Comparison of ENCODE assay signal across 11 cellular contexts in the genomic region with DNA sequence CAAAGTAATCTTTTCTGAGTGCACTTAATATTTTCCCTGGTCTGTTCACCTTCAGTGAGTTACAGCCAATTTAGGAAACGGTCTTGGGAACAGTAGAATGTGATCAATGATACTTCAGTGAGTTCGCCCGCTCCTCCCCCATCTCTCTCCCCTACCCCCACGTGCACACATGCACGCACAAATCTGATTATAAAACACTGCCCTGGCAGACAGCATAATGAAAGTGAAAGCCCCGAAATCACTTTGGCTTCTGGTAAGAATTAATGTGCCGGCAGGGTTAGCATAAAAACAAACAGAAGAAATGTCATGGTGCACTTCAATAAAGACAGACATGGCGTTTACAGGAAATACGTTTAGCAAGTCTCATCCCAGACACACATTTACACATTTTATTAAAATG.
DNase-seq lines count a peak whose midpoint lies in the region; ATAC-seq, FAIRE-seq and TF ChIP-seq lines count a peak whose summit lies in the region.
"Had no signal": no experiment of that assay in that cellular context is flagged by ENCODE, and none has a peak within 500 bp of the region (broad histone marks: within the 10 kb centered on the region; RNA-seq: fewer than 3 reads in every experiment).

No MANE protein-coding gene starts in this region.

- H3K36me3 ChIP-seq in liver (ENCODE audit: control insufficient read depth in 4 of 4, insufficient read depth in 3 of 4, low read depth in 1 of 4, low read length in 3 of 4) (peaks cover 2 to 27% (median 18%) of the 10 kb centered on the region in 4 donors), HepG2 (replicated peaks in 1 of 2; ENCODE audit: control insufficient read depth in 1 of 2, insufficient read depth in 2 of 2, low read length in 2 of 2) (peaks cover 20 to 73% of the 10 kb centered on the region in 2 experiments), vagina (peaks cover 0 to 13% of the 10 kb centered on the region in 2 donors)

- H3K27me3 Mint-ChIP-seq in activated CD8-positive, alpha-beta T cell treated with anti-CD3 and anti-CD28 coated beads, Interleukin-2, amount 10 ng/mL, durations not matched to agents 7 days and 5 days (ENCODE audit: low read depth): peaks cover 12% of the 10 kb centered on the region

- peaks cover 0 to 3% (median 0%) of the 10 kb centered on the region in 4 donors for H3K4me1 ChIP-seq in liver (ENCODE audit: control insufficient read depth in 4 of 4, insufficient read depth in 4 of 4, low read length in 3 of 4)
- no peaks in the 10 kb centered on the region for H3K4me1 ChIP-seq in HepG2 (ENCODE audit: insufficient read depth, low read length)
- peaks cover 14% of the 10 kb centered on the region for H3K4me1 ChIP-seq in vagina
- H3K4me1 ChIP-seq: right atrium auricular region had no signal

- TF ChIP-seq POLR2A in HepG2 (IDR thresholded peaks at IDR 0.05; ENCODE audit: insufficient read depth in 1 of 2, low read depth in 2 of 2, low read length in 2 of 2) (no peak), vagina (IDR thresholded peaks at IDR 0.05) (no peak)

- no peak overlapping the region for H3K4me3 ChIP-seq in liver (ENCODE audit: low read depth in 1 of 3, low read length in 3 of 3)
- no peak overlapping the region for H3K4me3 ChIP-seq in HepG2 (replicated peaks in 1 of 3; ENCODE audit: insufficient read depth in 1 of 3, low read depth in 2 of 3, low read length in 3 of 3)
- H3K4me3 ChIP-seq in vagina: peak overlapping the region; percentile 16 to 30
- H3K4me3 ChIP-seq: right atrium auricular region had no signal

- WGBS in liver: 62% methylated on average over 9 of the region's 9 CpGs
- WGBS in HepG2 (ENCODE audit: low lambda C conversion rate): 95% methylated on average over 9 of the region's 9 CpGs

- peak overlapping the region; percentile 2 to 14 for H3K27ac ChIP-seq in liver (ENCODE audit: low read depth in 1 of 2, low read length in 2 of 2)
- no peak overlapping the region for H3K27ac ChIP-seq in HepG2 (ENCODE audit: extremely low read length, insufficient read depth, low read length)
- no peak overlapping the region for H3K27ac ChIP-seq in vagina
- H3K27ac ChIP-seq: right atrium auricular region had no signal

- DNase-seq in HepG2 (ENCODE audit: low spot score) (no peak), lung microvascular endothelial cell (ENCODE audit: low read depth in 2 of 2) (peak; percentile 26 to 40), vagina (ENCODE audit: extremely low spot score in 2 of 2) (no peak), DMS153 treated with DMSO at 0.1 percent for 48 hours (lab: John Stamatoyannopoulos, UW; ENCODE audit: unreplicated experiment) (no peak), islet precursor cell (no peak)
- peak; percentile 26 for DNase-seq in activated CD8-positive, alpha-beta T cell treated with anti-CD3 and anti-CD28 coated beads, Interleukin-2, amount 10 ng/mL, durations not matched to agents 7 days and 5 days
- DNase-seq: activated CD8-positive, alpha-beta memory T cell treated with anti-CD3 and anti-CD28 coated beads, Interleukin-2, amount 50 U/mL, for 4 hours; endodermal cell had no signal

- peaks cover 11% of the 10 kb centered on the region for H3K4me1 Mint-ChIP-seq in activated CD8-positive, alpha-beta T cell treated with anti-CD3 and anti-CD28 coated beads, Interleukin-2, amount 10 ng/mL, durations not matched to agents 7 days and 5 days (ENCODE audit: low read depth)

- no peaks in the 10 kb centered on the region for H3K36me3 Mint-ChIP-seq in activated CD8-positive, alpha-beta T cell treated with anti-CD3 and anti-CD28 coated beads, Interleukin-2, amount 10 ng/mL, durations not matched to agents 7 days and 5 days (ENCODE audit: low read depth)

- intact Hi-C loops in HepG2 (cut with micrococcal nuclease; ENCODE audit: unreplicated experiment): no loop called here
- intact Hi-C loops in vagina (cut with DNase I): no loop called here

- BruUV-seq in HepG2 (replicated peaks; lab: Mats Ljungman, UMichigan): no TSS peak

- H3K9ac ChIP-seq in liver (ENCODE audit: low read depth in 1 of 2, low read length in 2 of 2) (no peak overlapping the region), HepG2 (ENCODE audit: insufficient read depth, low read depth, low read length) (no peak overlapping the region)

- H3K27me3 ChIP-seq in liver (ENCODE audit: control insufficient read depth in 4 of 4, insufficient read depth in 4 of 4, low read length in 3 of 4) (no peaks in the 10 kb centered on the region), HepG2 (ENCODE audit: control insufficient read depth in 1 of 2, insufficient read depth in 2 of 2, low read length in 2 of 2) (no peaks in the 10 kb centered on the region), vagina (no peaks in the 10 kb centered on the region)
- H3K27me3 ChIP-seq: right atrium auricular region had no signal

- H3K79me2 ChIP-seq in HepG2 (ENCODE audit: insufficient read depth, low read length): no peaks in the 10 kb centered on the region

- in situ Hi-C loops in HepG2 (cut with HindIII; ENCODE audit: extremely low pct_ligation_motif_present, low pct_unique_long_range_greater_than_20kb): no loop called here

- TF ChIP-seq RAD21 in liver (IDR thresholded peaks at IDR 0.05) (no peak), HepG2 (CRISPR knock-in tag; IDR thresholded peaks at IDR 0.05) (no peak)

- POLR2A ChIA-PET in HepG2 (lab: Yijun Ruan, JAX): no interaction called here
- POLR2A ChIA-PET in activated CD8-positive, alpha-beta T cell treated with anti-CD3 and anti-CD28 coated beads, Interleukin-2, amount 10 ng/mL, durations not matched to agents 7 days and 5 days (lab: Charles Lee): no interaction called here

- H3K9me3 Mint-ChIP-seq in activated CD8-positive, alpha-beta T cell treated with anti-CD3 and anti-CD28 coated beads, Interleukin-2, amount 10 ng/mL, durations not matched to agents 7 days and 5 days (ENCODE audit: insufficient read depth): no peaks in the 10 kb centered on the region

- ATAC-seq in HepG2 (no peak), HG03520 (IDR thresholded peaks at IDR 0.05; ENCODE audit: unreplicated experiment) (no peak)
- peak; percentile 44 for ATAC-seq in activated CD8-positive, alpha-beta T cell treated with anti-CD3 and anti-CD28 coated beads, Interleukin-2, amount 10 ng/mL, durations not matched to agents 7 days and 5 days

- H3K9me3 ChIP-seq in liver (ENCODE audit: control insufficient read depth in 4 of 4, low read length in 3 of 4): no peaks in the 10 kb centered on the region
- H3K9me3 ChIP-seq in HepG2 (ENCODE audit: low read length): no peaks in the 10 kb centered on the region
- H3K9me3 ChIP-seq in vagina: no peaks in the 10 kb centered on the region
- H3K9me3 ChIP-seq: right atrium auricular region had no signal

- FAIRE-seq in HepG2 (lab: Jason Lieb, UNC): no peak

- no peak overlapping the region for H3K4me2 ChIP-seq in HepG2 (ENCODE audit: low read depth, low read length)

- H3K27ac Mint-ChIP-seq in activated CD8-positive, alpha-beta T cell treated with anti-CD3 and anti-CD28 coated beads, Interleukin-2, amount 10 ng/mL, durations not matched to agents 7 days and 5 days: peak overlapping the region; percentile 5
- H3K27ac Mint-ChIP-seq: endodermal cell had no signal

- H2AFZ ChIP-seq in HepG2 (ENCODE audit: low read length): no peak overlapping the region

- H4K20me1 ChIP-seq in HepG2 (ENCODE audit: insufficient read depth, low read length): no peaks in the 10 kb centered on the region

- TF ChIP-seq CTCF in liver (IDR thresholded peaks at IDR 0.05; ENCODE audit: low read depth, low read length, missing input control) (no peak), HepG2 (CRISPR knock-in tag; IDR thresholded peaks at IDR 0.05) (no peak), vagina (IDR thresholded peaks at IDR 0.05) (no peak)

- TF ChIP-seq EP300 in HepG2 (IDR thresholded peaks at IDR 0.05; ENCODE audit: low read depth in 2 of 2, low read length in 2 of 2): no peak
- TF ChIP-seq EP300 in HepG2 (CRISPR knock-in tag; IDR thresholded peaks at IDR 0.05; ENCODE audit: borderline replicate concordance): no peak

- CTCF ChIA-PET in HepG2 (lab: Yijun Ruan, JAX; ENCODE audit: low intra/inter-chr PET ratio, low total read pairs): no interaction called here
- CTCF ChIA-PET in activated CD8-positive, alpha-beta T cell treated with anti-CD3 and anti-CD28 coated beads, Interleukin-2, amount 10 ng/mL, durations not matched to agents 7 days and 5 days (lab: Charles Lee): no interaction called here

- H3K4me3 Mint-ChIP-seq in activated CD8-positive, alpha-beta T cell treated with anti-CD3 and anti-CD28 coated beads, Interleukin-2, amount 10 ng/mL, durations not matched to agents 7 days and 5 days: peak overlapping the region; percentile 2
- H3K4me3 Mint-ChIP-seq: endodermal cell had no signal

TF ChIP-seq in liver, 16 proteins besides CTCF, POLR2A, EP300 and RAD21 (continues in another document):
- TF ChIP-seq, protein P1, sequence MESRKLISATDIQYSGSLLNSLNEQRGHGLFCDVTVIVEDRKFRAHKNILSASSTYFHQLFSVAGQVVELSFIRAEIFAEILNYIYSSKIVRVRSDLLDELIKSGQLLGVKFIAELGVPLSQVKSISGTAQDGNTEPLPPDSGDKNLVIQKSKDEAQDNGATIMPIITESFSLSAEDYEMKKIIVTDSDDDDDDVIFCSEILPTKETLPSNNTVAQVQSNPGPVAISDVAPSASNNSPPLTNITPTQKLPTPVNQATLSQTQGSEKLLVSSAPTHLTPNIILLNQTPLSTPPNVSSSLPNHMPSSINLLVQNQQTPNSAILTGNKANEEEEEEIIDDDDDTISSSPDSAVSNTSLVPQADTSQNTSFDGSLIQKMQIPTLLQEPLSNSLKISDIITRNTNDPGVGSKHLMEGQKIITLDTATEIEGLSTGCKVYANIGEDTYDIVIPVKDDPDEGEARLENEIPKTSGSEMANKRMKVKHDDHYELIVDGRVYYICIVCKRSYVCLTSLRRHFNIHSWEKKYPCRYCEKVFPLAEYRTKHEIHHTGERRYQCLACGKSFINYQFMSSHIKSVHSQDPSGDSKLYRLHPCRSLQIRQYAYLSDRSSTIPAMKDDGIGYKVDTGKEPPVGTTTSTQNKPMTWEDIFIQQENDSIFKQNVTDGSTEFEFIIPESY (IDR thresholded peaks at IDR 0.05): no peak
- no peak for TF ChIP-seq HNF4G (IDR thresholded peaks at IDR 0.05)

TF ChIP-seq in HepG2, 621 proteins besides CTCF, POLR2A, EP300 and RAD21 (continues in another document):
- TF ChIP-seq ZNF543 (CRISPR knock-in tag; IDR thresholded peaks at IDR 0.05) (no peak), CENPT (CRISPR knock-in tag; IDR thresholded peaks at IDR 0.05; ENCODE audit: low read depth) (no peak), PHB2 (IDR thresholded peaks at IDR 0.05; ENCODE audit: partially characterized antibody) (no peak), TARDBP (CRISPR knock-in tag; IDR thresholded peaks at IDR 0.05) (no peak)
- TF ChIP-seq, protein P2, sequence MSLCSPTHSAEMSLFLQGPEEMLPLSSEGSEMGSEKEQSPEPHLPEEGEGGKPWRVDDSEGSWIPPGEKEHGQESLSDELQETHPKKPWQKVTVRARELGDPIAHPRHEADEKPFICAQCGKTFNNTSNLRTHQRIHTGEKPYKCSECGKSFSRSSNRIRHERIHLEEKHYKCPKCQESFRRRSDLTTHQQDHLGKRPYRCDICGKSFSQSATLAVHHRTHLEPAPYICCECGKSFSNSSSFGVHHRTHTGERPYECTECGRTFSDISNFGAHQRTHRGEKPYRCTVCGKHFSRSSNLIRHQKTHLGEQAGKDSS (CRISPR knock-in tag; IDR thresholded peaks at IDR 0.05; ENCODE audit: borderline replicate concordance, low read depth): no peak

Comparison
In these comparisons a context has a peak if more than half of its experiments do, and no peak if none do; other contexts are left out.
1. H3K27ac ChIP-seq: peak in liver (2 of 2); none in HepG2 (single experiment) and vagina (single experiment).
2. H3K4me3 ChIP-seq: peak in vagina (2 of 2); none in liver (0 of 3) and HepG2 (0 of 3).
3. DNase-seq: peak in activated CD8-positive, alpha-beta T cell treated with anti-CD3 and anti-CD28 coated beads, Interleukin-2, amount 10 ng/mL, durations not matched to agents 7 days and 5 days (single experiment) and lung microvascular endothelial cell (2 of 2); none in HepG2 (single experiment), vagina (0 of 2), DMS153 treated with DMSO at 0.1 percent for 48 hours (single experiment) and islet precursor cell (single experiment).